1 cellular context compared by ENCODE assay signal in the genomic region with DNA sequence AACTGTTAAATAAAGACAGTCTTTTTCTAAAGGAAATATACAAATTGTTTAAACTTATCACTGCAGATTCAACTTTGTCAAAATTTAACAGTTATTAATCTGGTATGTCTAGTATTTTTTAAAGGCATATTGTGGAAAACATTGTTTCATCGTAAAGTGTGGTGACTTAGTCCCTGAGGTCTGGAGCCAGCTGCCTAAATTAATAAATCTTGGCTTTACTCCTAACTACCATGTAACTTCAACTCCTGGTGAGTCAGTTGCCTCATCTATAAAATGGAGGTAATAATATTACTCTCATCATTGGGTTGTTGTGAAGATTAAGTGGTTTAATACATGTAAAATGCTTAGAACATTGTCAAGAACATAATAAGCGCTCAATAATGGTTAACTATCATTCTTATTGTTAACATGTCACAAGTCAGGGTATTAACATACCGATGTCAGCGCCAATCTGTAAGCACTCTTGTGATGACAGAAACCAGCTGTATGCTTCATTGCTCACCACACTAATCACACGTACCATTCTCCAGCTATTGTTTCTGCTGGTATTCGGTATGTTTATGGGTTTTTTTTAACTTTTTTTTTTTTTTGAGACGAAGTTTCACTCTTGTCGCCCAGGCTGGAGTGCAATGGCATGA.
TF ChIP-seq lines count a peak whose summit lies in the region.

No MANE protein-coding gene starts in this region.

TF ChIP-seq in SK-N-SH, 30 proteins besides CTCF, POLR2A, EP300 and RAD21 (continued from another document):
- TF ChIP-seq, protein P1, sequence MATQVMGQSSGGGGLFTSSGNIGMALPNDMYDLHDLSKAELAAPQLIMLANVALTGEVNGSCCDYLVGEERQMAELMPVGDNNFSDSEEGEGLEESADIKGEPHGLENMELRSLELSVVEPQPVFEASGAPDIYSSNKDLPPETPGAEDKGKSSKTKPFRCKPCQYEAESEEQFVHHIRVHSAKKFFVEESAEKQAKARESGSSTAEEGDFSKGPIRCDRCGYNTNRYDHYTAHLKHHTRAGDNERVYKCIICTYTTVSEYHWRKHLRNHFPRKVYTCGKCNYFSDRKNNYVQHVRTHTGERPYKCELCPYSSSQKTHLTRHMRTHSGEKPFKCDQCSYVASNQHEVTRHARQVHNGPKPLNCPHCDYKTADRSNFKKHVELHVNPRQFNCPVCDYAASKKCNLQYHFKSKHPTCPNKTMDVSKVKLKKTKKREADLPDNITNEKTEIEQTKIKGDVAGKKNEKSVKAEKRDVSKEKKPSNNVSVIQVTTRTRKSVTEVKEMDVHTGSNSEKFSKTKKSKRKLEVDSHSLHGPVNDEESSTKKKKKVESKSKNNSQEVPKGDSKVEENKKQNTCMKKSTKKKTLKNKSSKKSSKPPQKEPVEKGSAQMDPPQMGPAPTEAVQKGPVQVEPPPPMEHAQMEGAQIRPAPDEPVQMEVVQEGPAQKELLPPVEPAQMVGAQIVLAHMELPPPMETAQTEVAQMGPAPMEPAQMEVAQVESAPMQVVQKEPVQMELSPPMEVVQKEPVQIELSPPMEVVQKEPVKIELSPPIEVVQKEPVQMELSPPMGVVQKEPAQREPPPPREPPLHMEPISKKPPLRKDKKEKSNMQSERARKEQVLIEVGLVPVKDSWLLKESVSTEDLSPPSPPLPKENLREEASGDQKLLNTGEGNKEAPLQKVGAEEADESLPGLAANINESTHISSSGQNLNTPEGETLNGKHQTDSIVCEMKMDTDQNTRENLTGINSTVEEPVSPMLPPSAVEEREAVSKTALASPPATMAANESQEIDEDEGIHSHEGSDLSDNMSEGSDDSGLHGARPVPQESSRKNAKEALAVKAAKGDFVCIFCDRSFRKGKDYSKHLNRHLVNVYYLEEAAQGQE (IDR thresholded peaks at IDR 0.05; ENCODE audit: low read depth, low read length): no peak; the same call in 1 of the 2 replicates
- TF ChIP-seq TAF1 (IDR thresholded peaks at IDR 0.05; ENCODE audit: borderline replicate concordance, low read depth, low read length) (no peak), JUND (IDR thresholded peaks at IDR 0.05) (peak; percentile 76)
- TF ChIP-seq, protein P2, sequence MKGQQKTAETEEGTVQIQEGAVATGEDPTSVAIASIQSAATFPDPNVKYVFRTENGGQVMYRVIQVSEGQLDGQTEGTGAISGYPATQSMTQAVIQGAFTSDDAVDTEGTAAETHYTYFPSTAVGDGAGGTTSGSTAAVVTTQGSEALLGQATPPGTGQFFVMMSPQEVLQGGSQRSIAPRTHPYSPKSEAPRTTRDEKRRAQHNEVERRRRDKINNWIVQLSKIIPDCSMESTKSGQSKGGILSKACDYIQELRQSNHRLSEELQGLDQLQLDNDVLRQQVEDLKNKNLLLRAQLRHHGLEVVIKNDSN (IDR thresholded peaks at IDR 0.05; ENCODE audit: borderline replicate concordance, low read depth): no peak
